8 cellular contexts compared by ENCODE assay signal in the genomic region with DNA sequence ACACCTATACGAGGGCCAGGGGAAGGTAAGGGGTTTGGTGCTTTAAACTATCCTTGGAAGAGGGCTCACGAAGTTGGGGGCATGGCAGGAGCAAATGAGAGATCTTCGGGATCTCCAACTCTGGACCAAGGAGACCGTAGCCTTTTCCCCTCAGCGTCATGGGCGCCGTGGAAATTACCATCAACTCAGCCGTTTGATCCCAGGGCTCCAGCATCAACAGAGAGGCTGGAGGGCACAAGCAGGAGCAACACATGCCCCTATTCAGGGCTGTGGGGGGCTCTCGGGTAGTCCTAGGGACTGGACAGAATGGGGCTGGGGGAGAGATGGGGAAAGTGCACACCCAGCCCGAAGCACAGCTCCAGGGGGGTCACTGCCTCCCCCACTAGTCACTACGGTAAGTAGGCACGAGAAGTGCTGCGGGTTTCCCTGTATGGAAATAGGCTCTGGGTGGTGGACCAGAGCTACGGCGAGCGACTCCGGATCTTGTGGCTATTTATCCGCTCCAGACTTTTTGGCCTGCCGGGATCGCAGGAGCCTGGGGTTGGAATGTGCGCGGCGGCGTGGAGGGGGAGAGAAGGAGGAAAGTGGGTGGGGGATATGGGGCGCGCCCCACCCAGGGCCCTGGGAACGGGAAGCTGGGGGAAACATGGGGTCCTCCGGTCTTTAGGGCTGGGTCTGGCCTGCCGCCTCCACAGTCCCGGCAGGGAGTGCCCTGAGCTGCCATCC. TPM values are rescaled to one million over a fixed set of nuclear protein-coding genes. Genes with fewer than 3 reads are reported as not detected.
DNase-seq lines count a peak whose midpoint lies in the region; ATAC-seq and TF ChIP-seq lines count a peak whose summit lies in the region.

No MANE protein-coding gene starts in this region.

- in situ Hi-C loops in astrocyte of the cerebellum (cut with HindIII; ENCODE audit: low sequenced_read_pairs), result no loop called here

- H3K27me3 ChIP-seq in right cardiac atrium (ENCODE audit: control insufficient read depth, insufficient read depth), result no peaks in the 10 kb centered on the region

- H3K4me1 ChIP-seq in right cardiac atrium (ENCODE audit: control insufficient read depth, insufficient read depth, low read length), result peaks cover 12% of the 10 kb centered on the region

- DNase-seq in DMS79 treated with DMSO at 0.1 percent for 48 hours (lab: John Stamatoyannopoulos, UW) (peak; percentile 23), NCI-H146 treated with DMSO at 0.1 percent for 48 hours (lab: John Stamatoyannopoulos, UW; ENCODE audit: unreplicated experiment) (peak; percentile 26), astrocyte of the cerebellum (ENCODE audit: low read depth) (peak; percentile 76), right cardiac atrium (peak; percentile 90 to 95 (median 95)), posterior cingulate gyrus (peak; percentile 71 to 97 (median 78)), NCI-H748 treated with DMSO at 0.1 percent for 48 hours (lab: John Stamatoyannopoulos, UW) (no peak), OCI-M2 (lab: John Stamatoyannopoulos, UW; ENCODE audit: unreplicated experiment) (no peak)

- peak overlapping the region; percentile 94 for H3K27ac ChIP-seq in right cardiac atrium (ENCODE audit: low read length)

- no peak for TF ChIP-seq CTCF in astrocyte of the cerebellum (IDR thresholded peaks at IDR 0.05; ENCODE audit: low read depth, low read length, missing control alignments)

- intact Hi-C loops in right cardiac atrium (cut with DNase I), result loop anchor here in 1 of 4 donors (2.0 kb wide), 1 partner anchor 39 kb away; the partner anchor contains the start of gene QRICH1
- intact Hi-C loops in posterior cingulate gyrus (cut with DNase I), result loop anchor here (2.0 kb wide), 1 partner anchor 39 kb away; the partner anchor contains the start of gene QRICH1

- WGBS in right cardiac atrium, result 2% methylated on average over 30 of the region's 30 CpGs

- H3K9me3 ChIP-seq in right cardiac atrium (ENCODE audit: control insufficient read depth, low read length), result no peaks in the 10 kb centered on the region

- ATAC-seq in right cardiac atrium (peak; percentile 85 to 87), HG02973 (IDR thresholded peaks at IDR 0.05; ENCODE audit: unreplicated experiment) (no peak)

- H3K4me3 ChIP-seq in astrocyte of the cerebellum (ENCODE audit: low read depth, low read length) (peak overlapping the region; percentile 94), right cardiac atrium (ENCODE audit: low read length) (peak overlapping the region; percentile 77)

RNA-seq across cellular contexts. Expression of gene LAMB2, which starts 0.5 kb away (rescaled TPM):
- total RNA-seq in right cardiac atrium, result 100 to 1,000 TPM; 725 to 914 (median 824) TPM
- 803 TPM for polyA plus RNA-seq in right cardiac atrium

RNA-seq across cellular contexts. Expression of gene USP19, which starts 12.8 kb away (rescaled TPM):
- 10 to 100 TPM; 38.4 to 62.8 (median 56.1) TPM for total RNA-seq in right cardiac atrium
- polyA plus RNA-seq in right cardiac atrium, result 25.5 TPM

RNA-seq across cellular contexts. Expression of gene QARS1, which starts 28.8 kb away (rescaled TPM):
- 100 to 1,000 TPM; 155 to 188 (median 158) TPM for total RNA-seq in right cardiac atrium
- 132 TPM for polyA plus RNA-seq in right cardiac atrium

RNA-seq across cellular contexts. Expression of gene CCDC71, which starts 32.7 kb away (rescaled TPM):
- total RNA-seq in right cardiac atrium, result 10 to 100 TPM; 13.3 to 15.4 (median 14.4) TPM
- polyA plus RNA-seq in right cardiac atrium, result 12.0 TPM

RNA-seq across cellular contexts. Expression of gene KLHDC8B, which starts 38.0 kb away (rescaled TPM):
- total RNA-seq in right cardiac atrium, result 10 to 100 TPM; 54.7 to 74.6 (median 60.3) TPM
- polyA plus RNA-seq in right cardiac atrium, result 52.8 TPM

Comparison
In these comparisons a context has a peak if more than half of its experiments do, and no peak if none do; other contexts are left out.
1. DNase-seq: peak in DMS79 treated with DMSO at 0.1 percent for 48 hours (single experiment), NCI-H146 treated with DMSO at 0.1 percent for 48 hours (single experiment), astrocyte of the cerebellum (single experiment), right cardiac atrium (3 of 3) and posterior cingulate gyrus (10 of 10); none in NCI-H748 treated with DMSO at 0.1 percent for 48 hours (single experiment) and OCI-M2 (single experiment).